In the genomic region with DNA sequence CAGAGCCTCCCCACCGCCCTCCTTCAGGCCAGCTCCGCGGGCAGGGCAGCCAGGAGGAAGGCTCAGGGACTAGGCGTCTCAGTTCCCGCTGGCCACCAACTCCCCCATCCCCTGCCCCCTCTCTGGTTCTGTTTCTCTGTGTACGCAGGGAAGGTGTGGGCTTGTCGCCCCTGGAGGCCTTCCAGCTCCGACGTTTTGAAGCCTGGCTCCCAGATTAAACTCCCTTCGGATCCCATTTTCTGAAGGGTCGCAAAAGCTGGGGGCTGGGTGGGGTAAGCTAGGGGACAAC, we compare ENCODE assay signal across 8 cellular contexts. TPM values are rescaled to one million over a fixed set of nuclear protein-coding genes. Genes with fewer than 3 reads are reported as not detected.
A peak's percentile ranks its signal among the peaks of the same experiment; 100 is the strongest.
DNase-seq lines count a peak whose midpoint lies in the region; ATAC-seq and TF ChIP-seq lines count a peak whose summit lies in the region.

No MANE protein-coding gene starts in this region.

- H3K27ac Mint-ChIP-seq in activated naive CD4-positive, alpha-beta T cell treated with anti-CD3 and anti-CD28 coated beads for 36 hours, result peak overlapping the region; percentile 78
- peak overlapping the region; percentile 88 to 91 for H3K27ac Mint-ChIP-seq in activated naive CD4-positive, alpha-beta T cell treated with anti-CD3 and anti-CD28 coated beads, Interleukin-2, amount 50 U/mL, for 72 hours

- peaks cover 2% of the 10 kb centered on the region for H3K36me3 ChIP-seq in smooth muscle cell (ENCODE audit: low read depth)

- H3K4me3 ChIP-seq in iPS-11a (ENCODE audit: low read depth, low read length) (peak overlapping the region; percentile 69), smooth muscle cell (peak overlapping the region; percentile 88)

- H3K9me3 Mint-ChIP-seq in activated naive CD4-positive, alpha-beta T cell treated with anti-CD3 and anti-CD28 coated beads for 36 hours, result no peaks in the 10 kb centered on the region
- H3K9me3 Mint-ChIP-seq in activated naive CD4-positive, alpha-beta T cell treated with anti-CD3 and anti-CD28 coated beads, Interleukin-2, amount 50 U/mL, for 72 hours, result no peaks in the 10 kb centered on the region

- intact Hi-C loops in activated naive CD4-positive, alpha-beta T cell treated with anti-CD3 and anti-CD28 coated beads for 36 hours (cut with micrococcal nuclease), result loop anchor here (1.0 to 5.0 kb wide), 7 partner anchors 9 to 676 kb away; partner anchors contain the start of genes G3BP1, GM2A, SLC36A1 and TNIP1

- H3K27me3 ChIP-seq in smooth muscle cell (ENCODE audit: low read depth), result no peaks in the 10 kb centered on the region

- H4K20me1 ChIP-seq in smooth muscle cell (ENCODE audit: low read depth), result no peaks in the 10 kb centered on the region

- no peak for TF ChIP-seq CTCF in smooth muscle cell (IDR thresholded peaks at IDR 0.05; ENCODE audit: borderline replicate concordance, insufficient read depth, poor library complexity, severe bottlenecking)

- H3K4me2 ChIP-seq in smooth muscle cell, result peak overlapping the region; percentile 95

- H3K9ac ChIP-seq in smooth muscle cell (ENCODE audit: low read depth), result peak overlapping the region; percentile 89

- peak overlapping the region; percentile 81 for H3K4me3 Mint-ChIP-seq in activated naive CD4-positive, alpha-beta T cell treated with anti-CD3 and anti-CD28 coated beads for 36 hours

- H3K4me1 ChIP-seq in smooth muscle cell (ENCODE audit: low read depth), result peaks cover 15% of the 10 kb centered on the region

- H3K79me2 ChIP-seq in smooth muscle cell (ENCODE audit: low read depth), result peaks cover 35% of the 10 kb centered on the region

- H3K27ac ChIP-seq in smooth muscle cell (ENCODE audit: low read depth), result peak overlapping the region; percentile 76

- peak overlapping the region; percentile 79 for H2AFZ ChIP-seq in smooth muscle cell (ENCODE audit: low read depth)

- peaks cover 4% of the 10 kb centered on the region for H3F3A ChIP-seq in smooth muscle cell (ENCODE audit: low read depth)

- 0% methylated on average over 6 of the region's 11 CpGs for WGBS in smooth muscle cell (ENCODE audit: low lambda C conversion rate)

- H3K4me1 Mint-ChIP-seq in activated naive CD4-positive, alpha-beta T cell treated with anti-CD3 and anti-CD28 coated beads for 36 hours (ENCODE audit: low read depth), result peaks cover 33% of the 10 kb centered on the region

- peak; percentile 6 for ATAC-seq in HG03103 (IDR thresholded peaks at IDR 0.05; ENCODE audit: low read depth, unreplicated experiment)
- peak; percentile 21 to 29 for ATAC-seq in activated naive CD4-positive, alpha-beta T cell treated with anti-CD3 and anti-CD28 coated beads, Interleukin-2, amount 50 U/mL, for 72 hours

- peaks cover 6% of the 10 kb centered on the region for H3K36me3 Mint-ChIP-seq in activated naive CD4-positive, alpha-beta T cell treated with anti-CD3 and anti-CD28 coated beads for 36 hours (ENCODE audit: low read depth)
- H3K36me3 Mint-ChIP-seq in activated naive CD4-positive, alpha-beta T cell treated with anti-CD3 and anti-CD28 coated beads, Interleukin-2, amount 50 U/mL, for 72 hours, result peaks cover 5 to 8% of the 10 kb centered on the region in 2 donors

- DNase-seq in activated naive CD4-positive, alpha-beta T cell treated with anti-CD3 and anti-CD28 coated beads for 36 hours, result no peak
- DNase-seq in activated naive CD4-positive, alpha-beta T cell (lab: John Stamatoyannopoulos, UW), result no peak
- no peak for DNase-seq in activated naive CD4-positive, alpha-beta T cell treated with anti-CD3 and anti-CD28 coated beads, Interleukin-2, amount 50 U/mL, for 72 hours (ENCODE audit: low spot score in 2 of 2)
- no peak for DNase-seq in smooth muscle cell (lab: John Stamatoyannopoulos, UW; ENCODE audit: unreplicated experiment)
- DNase-seq in medulla oblongata (ENCODE audit: extremely low spot score), result no peak
- no peak for DNase-seq in SIG-M5 treated with dmso at 0.1 percent for 504 hours (lab: John Stamatoyannopoulos, UW; ENCODE audit: unreplicated experiment)

- H3K9me3 ChIP-seq in smooth muscle cell (replicated peaks; ENCODE audit: low read depth), result no peaks in the 10 kb centered on the region

- no peaks in the 10 kb centered on the region for H3K27me3 Mint-ChIP-seq in activated naive CD4-positive, alpha-beta T cell treated with anti-CD3 and anti-CD28 coated beads for 36 hours (ENCODE audit: low read depth)

- CTCF ChIA-PET in activated naive CD4-positive, alpha-beta T cell treated with anti-CD3 and anti-CD28 coated beads for 36 hours (lab: Charles Lee), result interaction anchor here (1.3 to 1.9 kb wide), 3 partner anchors 13 to 106 kb away, joined by 3 to 10 read pairs (median 9); partner anchors contain the start of gene G3BP1

RNA-seq across cellular contexts. Expression of gene ATOX1, which starts 0.3 kb away (rescaled TPM):
- 10 to 100 TPM; 87.7 to 92.6 TPM for total RNA-seq in activated naive CD4-positive, alpha-beta T cell treated with anti-CD3 and anti-CD28 coated beads for 36 hours
- total RNA-seq in activated naive CD4-positive, alpha-beta T cell treated with anti-CD3 and anti-CD28 coated beads, Interleukin-2, amount 50 U/mL, for 72 hours, result 10 to 100 TPM; 48.2 to 84.3 TPM
- total RNA-seq in smooth muscle cell, result 73.3 and 84.3 TPM in 2 replicates
- polyA plus RNA-seq in smooth muscle cell, result 315 and 337 TPM in 2 replicates

RNA-seq across cellular contexts. Expression of gene G3BP1, which starts 13.7 kb away (rescaled TPM):
- total RNA-seq in activated naive CD4-positive, alpha-beta T cell treated with anti-CD3 and anti-CD28 coated beads for 36 hours, result 100 to 1,000 TPM; 220 to 241 TPM
- total RNA-seq in activated naive CD4-positive, alpha-beta T cell treated with anti-CD3 and anti-CD28 coated beads, Interleukin-2, amount 50 U/mL, for 72 hours, result 100 to 1,000 TPM; 185 to 250 TPM
- 96.8 and 99.4 TPM in 2 replicates for total RNA-seq in smooth muscle cell
- polyA plus RNA-seq in smooth muscle cell, result 63.2 and 69.5 TPM in 2 replicates
